Comparison of ENCODE assay signal across 13 cellular contexts in the genomic region with DNA sequence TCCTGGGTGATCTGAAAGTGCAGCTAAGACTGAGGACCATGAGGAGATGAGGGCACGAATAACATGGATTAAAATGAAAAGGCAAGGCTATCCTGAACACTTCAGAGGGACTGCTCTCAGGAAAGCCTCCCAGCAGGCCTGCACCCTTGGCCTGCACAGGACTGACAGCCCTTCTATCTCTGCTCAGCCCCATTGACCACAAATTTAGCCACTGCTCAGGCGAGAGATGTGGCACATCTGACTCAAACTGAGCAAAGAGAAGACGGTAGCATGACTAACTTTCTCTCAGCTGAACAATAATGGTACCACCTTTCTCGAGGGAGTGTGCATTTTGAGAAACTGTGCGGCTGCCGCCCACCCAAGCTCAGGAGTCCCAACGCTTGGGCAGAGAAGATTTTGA.
A peak's percentile ranks its signal among the peaks of the same experiment; 100 is the strongest.
DNase-seq lines count a peak whose midpoint lies in the region; ATAC-seq and TF ChIP-seq lines count a peak whose summit lies in the region.
"Had no signal": no experiment of that assay in that cellular context is flagged by ENCODE, and none has a peak within 500 bp of the region (broad histone marks: within the 10 kb centered on the region; RNA-seq: fewer than 3 reads in every experiment).

No MANE protein-coding gene starts in this region.

- peaks cover 4% of the 10 kb centered on the region for H3K4me1 ChIP-seq in testis

- peak; percentile 63 for ATAC-seq in GM21619 (IDR thresholded peaks at IDR 0.05; ENCODE audit: unreplicated experiment)
- ATAC-seq in HG03342 (IDR thresholded peaks at IDR 0.05; ENCODE audit: unreplicated experiment) = peak; percentile 51
- ATAC-seq in stimulated activated effector memory CD8-positive, alpha-beta T cell treated with anti-CD3 and anti-CD28 coated beads, Interleukin-12 subunit alpha, Interleukin-12 subunit beta, amount 100 ng/mL, for 72 hours = peak; percentile 79
- ATAC-seq in GM21528 (IDR thresholded peaks at IDR 0.05; ENCODE audit: low FRiP score, unreplicated experiment) = no peak

- H3K4me1 Mint-ChIP-seq in activated T-cell treated with anti-CD3 and anti-CD28 coated beads, Interleukin-2, amount 50 U/mL, for 24 hours (ENCODE audit: low read depth) = peaks cover 59% of the 10 kb centered on the region
- H3K4me1 Mint-ChIP-seq in stimulated activated effector memory CD8-positive, alpha-beta T cell treated with anti-CD3 and anti-CD28 coated beads, Interleukin-12 subunit alpha, Interleukin-12 subunit beta, amount 100 ng/mL, for 72 hours = peaks cover 42% of the 10 kb centered on the region

- H3K27me3 ChIP-seq in testis = no peaks in the 10 kb centered on the region
- H3K27me3 ChIP-seq: neutrophil had no signal

- no peak overlapping the region for H3K27ac ChIP-seq in testis
- H3K27ac ChIP-seq: neutrophil had no signal

- H3K4me3 Mint-ChIP-seq in activated T-cell treated with anti-CD3 and anti-CD28 coated beads, Interleukin-2, amount 50 U/mL, for 24 hours = peak overlapping the region; percentile 54
- H3K4me3 Mint-ChIP-seq in stimulated activated effector memory CD8-positive, alpha-beta T cell treated with anti-CD3 and anti-CD28 coated beads, Interleukin-12 subunit alpha, Interleukin-12 subunit beta, amount 100 ng/mL, for 72 hours = peak overlapping the region; percentile 15

- H3K4me3 ChIP-seq in testis = no peak overlapping the region

- H3K9me3 ChIP-seq in testis = no peaks in the 10 kb centered on the region
- H3K9me3 ChIP-seq: neutrophil had no signal

- 82 to 95% methylated on average over 7 of the region's 7 CpGs for WGBS in testis, 2 donors

- DNase-seq in activated T-cell treated with anti-CD3 and anti-CD28 coated beads, Interleukin-2, amount 50 U/mL, for 24 hours = no peak
- DNase-seq in activated T-cell treated with anti-CD3 and anti-CD28 coated beads, Interleukin-2, amount 50 U/mL, for 1 hour = no peak
- DNase-seq in stimulated activated effector memory CD8-positive, alpha-beta T cell treated with anti-CD3 and anti-CD28 coated beads, Interleukin-12 subunit alpha, Interleukin-12 subunit beta, amount 100 ng/mL, for 72 hours (ENCODE audit: low spot score in 2 of 2) = peak; percentile 12 to 75
- no peak for DNase-seq in NK-92 treated with Interleukin-12 subunit alpha and Interleukin-12 subunit beta, amount 100 ng/mL, for 24 hours (lab: John Stamatoyannopoulos, UW)
- no peak for DNase-seq in testis
- DNase-seq: activated naive CD4-positive, alpha-beta T cell treated with Interleukin-2 at 50 U/mL for 16 hours; cortex of kidney; foreskin fibroblast; NCI-H1436 treated with DMSO at 0.1 percent for 48 hours had no signal

- TF ChIP-seq POLR2A in testis (IDR thresholded peaks at IDR 0.05) = no peak

- H3K36me3 ChIP-seq in testis (ENCODE audit: low read depth, missing control alignments) = no peaks in the 10 kb centered on the region
- H3K36me3 ChIP-seq: neutrophil had no signal

- H3K27me3 Mint-ChIP-seq in activated T-cell treated with anti-CD3 and anti-CD28 coated beads, Interleukin-2, amount 50 U/mL, for 24 hours = peaks cover 7% of the 10 kb centered on the region

- no peak for TF ChIP-seq CTCF in testis (IDR thresholded peaks at IDR 0.05)

- intact Hi-C loops in testis (cut with DNase I; ENCODE audit: low total_unique reads) = no loop called here

- H3K27ac Mint-ChIP-seq in activated T-cell treated with anti-CD3 and anti-CD28 coated beads, Interleukin-2, amount 50 U/mL, for 24 hours = peak overlapping the region; percentile 91
- H3K27ac Mint-ChIP-seq in stimulated activated effector memory CD8-positive, alpha-beta T cell treated with anti-CD3 and anti-CD28 coated beads, Interleukin-12 subunit alpha, Interleukin-12 subunit beta, amount 100 ng/mL, for 72 hours = peak overlapping the region; percentile 79

- peaks cover 8% of the 10 kb centered on the region for H3K9me3 Mint-ChIP-seq in activated T-cell treated with anti-CD3 and anti-CD28 coated beads, Interleukin-2, amount 50 U/mL, for 24 hours
- peaks cover 7% of the 10 kb centered on the region for H3K9me3 Mint-ChIP-seq in stimulated activated effector memory CD8-positive, alpha-beta T cell treated with anti-CD3 and anti-CD28 coated beads, Interleukin-12 subunit alpha, Interleukin-12 subunit beta, amount 100 ng/mL, for 72 hours

- H3K36me3 Mint-ChIP-seq in activated T-cell treated with anti-CD3 and anti-CD28 coated beads, Interleukin-2, amount 50 U/mL, for 24 hours (ENCODE audit: low read depth) = peaks cover 5% of the 10 kb centered on the region
- peaks cover 8% of the 10 kb centered on the region for H3K36me3 Mint-ChIP-seq in stimulated activated effector memory CD8-positive, alpha-beta T cell treated with anti-CD3 and anti-CD28 coated beads, Interleukin-12 subunit alpha, Interleukin-12 subunit beta, amount 100 ng/mL, for 72 hours

Comparison
In these comparisons a context has a peak if more than half of its experiments do, and no peak if none do; other contexts are left out.
1. DNase-seq: peak in stimulated activated effector memory CD8-positive, alpha-beta T cell treated with anti-CD3 and anti-CD28 coated beads, Interleukin-12 subunit alpha, Interleukin-12 subunit beta, amount 100 ng/mL, for 72 hours (2 of 2); none in activated T-cell treated with anti-CD3 and anti-CD28 coated beads, Interleukin-2, amount 50 U/mL, for 24 hours (single experiment), activated T-cell treated with anti-CD3 and anti-CD28 coated beads, Interleukin-2, amount 50 U/mL, for 1 hour (single experiment), NK-92 treated with Interleukin-12 subunit alpha and Interleukin-12 subunit beta, amount 100 ng/mL, for 24 hours (single experiment) and testis (single experiment).